ENCODE assay signal across 1 cellular context in the genomic region with DNA sequence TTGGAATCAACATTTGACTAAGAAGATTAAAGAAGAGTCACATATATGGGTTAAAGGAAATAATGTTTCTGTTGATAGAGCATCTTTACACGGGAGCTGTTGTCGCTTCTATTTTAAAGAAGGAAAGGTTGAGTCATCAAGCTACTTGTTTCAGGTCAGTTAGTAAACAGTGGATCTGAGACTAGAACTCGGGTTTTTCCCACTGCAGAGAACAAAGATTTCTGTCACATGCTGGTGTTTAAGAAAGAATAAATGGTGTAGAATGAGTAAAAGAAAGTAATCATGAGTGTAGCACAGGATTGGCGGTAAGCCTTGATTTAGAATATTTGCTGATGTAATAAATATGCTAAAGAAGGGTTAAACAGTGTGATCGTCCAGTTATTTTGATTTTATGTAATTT.
TF ChIP-seq lines count a peak whose summit lies in the region.

No MANE protein-coding gene starts in this region.

TF ChIP-seq in GM12878, 131 proteins besides CTCF, POLR2A, EP300 and RAD21 (continued from another document and continues in another):
- TF ChIP-seq EZH2 (IDR thresholded peaks at IDR 0.05; ENCODE audit: borderline replicate concordance, control insufficient read depth, low read depth, low read length) (no peak), MEF2A (IDR thresholded peaks at IDR 0.05; ENCODE audit: insufficient read depth, low read depth, low read length) (0 out of 2 replicates have a peak, but pooled peaks have one; percentile 36), KLF5 (IDR thresholded peaks at IDR 0.05; ENCODE audit: partially characterized antibody) (peak; percentile 31), ATF7 (IDR thresholded peaks at IDR 0.05; ENCODE audit: low read depth) (peak; percentile 92), ESRRA (IDR thresholded peaks at IDR 0.05; ENCODE audit: low read length) (no peak), RB1 (IDR thresholded peaks at IDR 0.05; ENCODE audit: borderline replicate concordance) (no peak), JUND (IDR thresholded peaks at IDR 0.05; ENCODE audit: low read depth, low read length) (peak; percentile 70; the same call in 1 of the 2 replicates), SUZ12 (IDR thresholded peaks at IDR 0.05; ENCODE audit: unreplicated experiment) (no peak), CEBPB (IDR thresholded peaks at IDR 0.05; ENCODE audit: borderline replicate concordance in 1 of 2, low read depth in 2 of 2, low read length in 2 of 2) (no peak), PAX5 (IDR thresholded peaks at IDR 0.05; ENCODE audit: borderline replicate concordance, low read depth, low read length) (no peak), KAT2A (conservative IDR thresholded peaks at IDR 0.05; ENCODE audit: control insufficient read depth, low read depth, low read length) (no peak), TCF7 (IDR thresholded peaks at IDR 0.05; ENCODE audit: borderline replicate concordance) (peak; percentile 88), SIX5 (IDR thresholded peaks at IDR 0.05; ENCODE audit: low read depth, low read length, severe bottlenecking) (no peak), SREBF2 (IDR thresholded peaks at IDR 0.05; ENCODE audit: low read length) (no peak), FOXM1 (IDR thresholded peaks at IDR 0.05; ENCODE audit: low read depth, low read length) (peak; percentile 75; the same call in 1 of the 2 replicates), ZNF24 (IDR thresholded peaks at IDR 0.05) (peak; percentile 79), KDM1A (IDR thresholded peaks at IDR 0.05; ENCODE audit: borderline replicate concordance) (no peak), NR2F1 (conservative IDR thresholded peaks at IDR 0.05) (peak; percentile 63), MTA3 (IDR thresholded peaks at IDR 0.05; ENCODE audit: borderline replicate concordance, low read length) (no peak)
- TF ChIP-seq, protein P1, sequence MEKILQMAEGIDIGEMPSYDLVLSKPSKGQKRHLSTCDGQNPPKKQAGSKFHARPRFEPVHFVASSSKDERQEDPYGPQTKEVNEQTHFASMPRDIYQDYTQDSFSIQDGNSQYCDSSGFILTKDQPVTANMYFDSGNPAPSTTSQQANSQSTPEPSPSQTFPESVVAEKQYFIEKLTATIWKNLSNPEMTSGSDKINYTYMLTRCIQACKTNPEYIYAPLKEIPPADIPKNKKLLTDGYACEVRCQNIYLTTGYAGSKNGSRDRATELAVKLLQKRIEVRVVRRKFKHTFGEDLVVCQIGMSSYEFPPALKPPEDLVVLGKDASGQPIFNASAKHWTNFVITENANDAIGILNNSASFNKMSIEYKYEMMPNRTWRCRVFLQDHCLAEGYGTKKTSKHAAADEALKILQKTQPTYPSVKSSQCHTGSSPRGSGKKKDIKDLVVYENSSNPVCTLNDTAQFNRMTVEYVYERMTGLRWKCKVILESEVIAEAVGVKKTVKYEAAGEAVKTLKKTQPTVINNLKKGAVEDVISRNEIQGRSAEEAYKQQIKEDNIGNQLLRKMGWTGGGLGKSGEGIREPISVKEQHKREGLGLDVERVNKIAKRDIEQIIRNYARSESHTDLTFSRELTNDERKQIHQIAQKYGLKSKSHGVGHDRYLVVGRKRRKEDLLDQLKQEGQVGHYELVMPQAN (conservative IDR thresholded peaks at IDR 0.05): no peak
- TF ChIP-seq, protein P2, sequence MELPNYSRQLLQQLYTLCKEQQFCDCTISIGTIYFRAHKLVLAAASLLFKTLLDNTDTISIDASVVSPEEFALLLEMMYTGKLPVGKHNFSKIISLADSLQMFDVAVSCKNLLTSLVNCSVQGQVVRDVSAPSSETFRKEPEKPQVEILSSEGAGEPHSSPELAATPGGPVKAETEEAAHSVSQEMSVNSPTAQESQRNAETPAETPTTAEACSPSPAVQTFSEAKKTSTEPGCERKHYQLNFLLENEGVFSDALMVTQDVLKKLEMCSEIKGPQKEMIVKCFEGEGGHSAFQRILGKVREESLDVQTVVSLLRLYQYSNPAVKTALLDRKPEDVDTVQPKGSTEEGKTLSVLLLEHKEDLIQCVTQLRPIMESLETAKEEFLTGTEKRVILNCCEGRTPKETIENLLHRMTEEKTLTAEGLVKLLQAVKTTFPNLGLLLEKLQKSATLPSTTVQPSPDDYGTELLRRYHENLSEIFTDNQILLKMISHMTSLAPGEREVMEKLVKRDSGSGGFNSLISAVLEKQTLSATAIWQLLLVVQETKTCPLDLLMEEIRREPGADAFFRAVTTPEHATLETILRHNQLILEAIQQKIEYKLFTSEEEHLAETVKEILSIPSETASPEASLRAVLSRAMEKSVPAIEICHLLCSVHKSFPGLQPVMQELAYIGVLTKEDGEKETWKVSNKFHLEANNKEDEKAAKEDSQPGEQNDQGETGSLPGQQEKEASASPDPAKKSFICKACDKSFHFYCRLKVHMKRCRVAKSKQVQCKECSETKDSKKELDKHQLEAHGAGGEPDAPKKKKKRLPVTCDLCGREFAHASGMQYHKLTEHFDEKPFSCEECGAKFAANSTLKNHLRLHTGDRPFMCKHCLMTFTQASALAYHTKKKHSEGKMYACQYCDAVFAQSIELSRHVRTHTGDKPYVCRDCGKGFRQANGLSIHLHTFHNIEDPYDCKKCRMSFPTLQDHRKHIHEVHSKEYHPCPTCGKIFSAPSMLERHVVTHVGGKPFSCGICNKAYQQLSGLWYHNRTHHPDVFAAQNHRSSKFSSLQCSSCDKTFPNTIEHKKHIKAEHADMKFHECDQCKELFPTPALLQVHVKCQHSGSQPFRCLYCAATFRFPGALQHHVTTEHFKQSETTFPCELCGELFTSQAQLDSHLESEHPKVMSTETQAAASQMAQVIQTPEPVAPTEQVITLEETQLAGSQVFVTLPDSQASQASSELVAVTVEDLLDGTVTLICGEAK (IDR thresholded peaks at IDR 0.05; ENCODE audit: borderline replicate concordance): no peak; the same call in 1 of the 2 replicates
- TF ChIP-seq, protein P3, sequence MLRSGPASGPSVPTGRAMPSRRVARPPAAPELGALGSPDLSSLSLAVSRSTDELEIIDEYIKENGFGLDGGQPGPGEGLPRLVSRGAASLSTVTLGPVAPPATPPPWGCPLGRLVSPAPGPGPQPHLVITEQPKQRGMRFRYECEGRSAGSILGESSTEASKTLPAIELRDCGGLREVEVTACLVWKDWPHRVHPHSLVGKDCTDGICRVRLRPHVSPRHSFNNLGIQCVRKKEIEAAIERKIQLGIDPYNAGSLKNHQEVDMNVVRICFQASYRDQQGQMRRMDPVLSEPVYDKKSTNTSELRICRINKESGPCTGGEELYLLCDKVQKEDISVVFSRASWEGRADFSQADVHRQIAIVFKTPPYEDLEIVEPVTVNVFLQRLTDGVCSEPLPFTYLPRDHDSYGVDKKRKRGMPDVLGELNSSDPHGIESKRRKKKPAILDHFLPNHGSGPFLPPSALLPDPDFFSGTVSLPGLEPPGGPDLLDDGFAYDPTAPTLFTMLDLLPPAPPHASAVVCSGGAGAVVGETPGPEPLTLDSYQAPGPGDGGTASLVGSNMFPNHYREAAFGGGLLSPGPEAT (IDR thresholded peaks at IDR 0.05; ENCODE audit: low read depth): peak; percentile 91
- TF ChIP-seq, protein P4, sequence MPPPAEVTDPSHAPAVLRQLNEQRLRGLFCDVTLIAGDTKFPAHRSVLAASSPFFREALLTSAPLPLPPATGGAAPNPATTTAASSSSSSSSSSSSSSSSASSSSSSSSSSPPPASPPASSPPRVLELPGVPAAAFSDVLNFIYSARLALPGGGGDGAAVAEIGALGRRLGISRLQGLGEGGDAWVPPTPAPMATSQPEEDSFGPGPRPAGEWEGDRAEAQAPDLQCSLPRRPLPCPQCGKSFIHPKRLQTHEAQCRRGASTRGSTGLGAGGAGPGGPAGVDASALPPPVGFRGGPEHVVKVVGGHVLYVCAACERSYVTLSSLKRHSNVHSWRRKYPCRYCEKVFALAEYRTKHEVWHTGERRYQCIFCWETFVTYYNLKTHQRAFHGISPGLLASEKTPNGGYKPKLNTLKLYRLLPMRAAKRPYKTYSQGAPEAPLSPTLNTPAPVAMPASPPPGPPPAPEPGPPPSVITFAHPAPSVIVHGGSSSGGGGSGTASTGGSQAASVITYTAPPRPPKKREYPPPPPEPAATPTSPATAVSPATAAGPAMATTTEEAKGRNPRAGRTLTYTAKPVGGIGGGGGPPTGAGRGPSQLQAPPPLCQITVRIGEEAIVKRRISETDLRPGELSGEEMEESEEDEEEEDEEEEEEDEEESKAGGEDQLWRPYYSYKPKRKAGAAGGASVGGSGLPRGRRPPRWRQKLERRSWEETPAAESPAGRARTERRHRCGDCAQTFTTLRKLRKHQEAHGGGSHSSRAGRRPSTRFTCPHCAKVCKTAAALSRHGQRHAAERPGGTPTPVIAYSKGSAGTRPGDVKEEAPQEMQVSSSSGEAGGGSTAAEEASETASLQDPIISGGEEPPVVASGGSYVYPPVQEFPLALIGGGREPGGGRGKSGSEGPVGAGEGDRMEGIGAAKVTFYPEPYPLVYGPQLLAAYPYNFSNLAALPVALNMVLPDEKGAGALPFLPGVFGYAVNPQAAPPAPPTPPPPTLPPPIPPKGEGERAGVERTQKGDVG (CRISPR knock-in tag; IDR thresholded peaks at IDR 0.05): no peak
- TF ChIP-seq, protein P5, sequence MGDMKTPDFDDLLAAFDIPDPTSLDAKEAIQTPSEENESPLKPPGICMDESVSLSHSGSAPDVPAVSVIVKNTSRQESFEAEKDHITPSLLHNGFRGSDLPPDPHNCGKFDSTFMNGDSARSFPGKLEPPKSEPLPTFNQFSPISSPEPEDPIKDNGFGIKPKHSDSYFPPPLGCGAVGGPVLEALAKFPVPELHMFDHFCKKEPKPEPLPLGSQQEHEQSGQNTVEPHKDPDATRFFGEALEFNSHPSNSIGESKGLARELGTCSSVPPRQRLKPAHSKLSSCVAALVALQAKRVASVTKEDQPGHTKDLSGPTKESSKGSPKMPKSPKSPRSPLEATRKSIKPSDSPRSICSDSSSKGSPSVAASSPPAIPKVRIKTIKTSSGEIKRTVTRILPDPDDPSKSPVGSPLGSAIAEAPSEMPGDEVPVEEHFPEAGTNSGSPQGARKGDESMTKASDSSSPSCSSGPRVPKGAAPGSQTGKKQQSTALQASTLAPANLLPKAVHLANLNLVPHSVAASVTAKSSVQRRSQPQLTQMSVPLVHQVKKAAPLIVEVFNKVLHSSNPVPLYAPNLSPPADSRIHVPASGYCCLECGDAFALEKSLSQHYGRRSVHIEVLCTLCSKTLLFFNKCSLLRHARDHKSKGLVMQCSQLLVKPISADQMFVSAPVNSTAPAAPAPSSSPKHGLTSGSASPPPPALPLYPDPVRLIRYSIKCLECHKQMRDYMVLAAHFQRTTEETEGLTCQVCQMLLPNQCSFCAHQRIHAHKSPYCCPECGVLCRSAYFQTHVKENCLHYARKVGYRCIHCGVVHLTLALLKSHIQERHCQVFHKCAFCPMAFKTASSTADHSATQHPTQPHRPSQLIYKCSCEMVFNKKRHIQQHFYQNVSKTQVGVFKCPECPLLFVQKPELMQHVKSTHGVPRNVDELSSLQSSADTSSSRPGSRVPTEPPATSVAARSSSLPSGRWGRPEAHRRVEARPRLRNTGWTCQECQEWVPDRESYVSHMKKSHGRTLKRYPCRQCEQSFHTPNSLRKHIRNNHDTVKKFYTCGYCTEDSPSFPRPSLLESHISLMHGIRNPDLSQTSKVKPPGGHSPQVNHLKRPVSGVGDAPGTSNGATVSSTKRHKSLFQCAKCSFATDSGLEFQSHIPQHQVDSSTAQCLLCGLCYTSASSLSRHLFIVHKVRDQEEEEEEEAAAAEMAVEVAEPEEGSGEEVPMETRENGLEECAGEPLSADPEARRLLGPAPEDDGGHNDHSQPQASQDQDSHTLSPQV (IDR thresholded peaks at IDR 0.05): no peak
- TF ChIP-seq, protein P6, sequence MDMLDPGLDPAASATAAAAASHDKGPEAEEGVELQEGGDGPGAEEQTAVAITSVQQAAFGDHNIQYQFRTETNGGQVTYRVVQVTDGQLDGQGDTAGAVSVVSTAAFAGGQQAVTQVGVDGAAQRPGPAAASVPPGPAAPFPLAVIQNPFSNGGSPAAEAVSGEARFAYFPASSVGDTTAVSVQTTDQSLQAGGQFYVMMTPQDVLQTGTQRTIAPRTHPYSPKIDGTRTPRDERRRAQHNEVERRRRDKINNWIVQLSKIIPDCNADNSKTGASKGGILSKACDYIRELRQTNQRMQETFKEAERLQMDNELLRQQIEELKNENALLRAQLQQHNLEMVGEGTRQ (IDR thresholded peaks at IDR 0.05; ENCODE audit: borderline replicate concordance, low read depth, low read length): peak; percentile 51; the same call in 1 of the 2 replicates
- TF ChIP-seq, protein P7, sequence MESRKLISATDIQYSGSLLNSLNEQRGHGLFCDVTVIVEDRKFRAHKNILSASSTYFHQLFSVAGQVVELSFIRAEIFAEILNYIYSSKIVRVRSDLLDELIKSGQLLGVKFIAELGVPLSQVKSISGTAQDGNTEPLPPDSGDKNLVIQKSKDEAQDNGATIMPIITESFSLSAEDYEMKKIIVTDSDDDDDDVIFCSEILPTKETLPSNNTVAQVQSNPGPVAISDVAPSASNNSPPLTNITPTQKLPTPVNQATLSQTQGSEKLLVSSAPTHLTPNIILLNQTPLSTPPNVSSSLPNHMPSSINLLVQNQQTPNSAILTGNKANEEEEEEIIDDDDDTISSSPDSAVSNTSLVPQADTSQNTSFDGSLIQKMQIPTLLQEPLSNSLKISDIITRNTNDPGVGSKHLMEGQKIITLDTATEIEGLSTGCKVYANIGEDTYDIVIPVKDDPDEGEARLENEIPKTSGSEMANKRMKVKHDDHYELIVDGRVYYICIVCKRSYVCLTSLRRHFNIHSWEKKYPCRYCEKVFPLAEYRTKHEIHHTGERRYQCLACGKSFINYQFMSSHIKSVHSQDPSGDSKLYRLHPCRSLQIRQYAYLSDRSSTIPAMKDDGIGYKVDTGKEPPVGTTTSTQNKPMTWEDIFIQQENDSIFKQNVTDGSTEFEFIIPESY (IDR thresholded peaks at IDR 0.05): no peak
- TF ChIP-seq, protein P8, sequence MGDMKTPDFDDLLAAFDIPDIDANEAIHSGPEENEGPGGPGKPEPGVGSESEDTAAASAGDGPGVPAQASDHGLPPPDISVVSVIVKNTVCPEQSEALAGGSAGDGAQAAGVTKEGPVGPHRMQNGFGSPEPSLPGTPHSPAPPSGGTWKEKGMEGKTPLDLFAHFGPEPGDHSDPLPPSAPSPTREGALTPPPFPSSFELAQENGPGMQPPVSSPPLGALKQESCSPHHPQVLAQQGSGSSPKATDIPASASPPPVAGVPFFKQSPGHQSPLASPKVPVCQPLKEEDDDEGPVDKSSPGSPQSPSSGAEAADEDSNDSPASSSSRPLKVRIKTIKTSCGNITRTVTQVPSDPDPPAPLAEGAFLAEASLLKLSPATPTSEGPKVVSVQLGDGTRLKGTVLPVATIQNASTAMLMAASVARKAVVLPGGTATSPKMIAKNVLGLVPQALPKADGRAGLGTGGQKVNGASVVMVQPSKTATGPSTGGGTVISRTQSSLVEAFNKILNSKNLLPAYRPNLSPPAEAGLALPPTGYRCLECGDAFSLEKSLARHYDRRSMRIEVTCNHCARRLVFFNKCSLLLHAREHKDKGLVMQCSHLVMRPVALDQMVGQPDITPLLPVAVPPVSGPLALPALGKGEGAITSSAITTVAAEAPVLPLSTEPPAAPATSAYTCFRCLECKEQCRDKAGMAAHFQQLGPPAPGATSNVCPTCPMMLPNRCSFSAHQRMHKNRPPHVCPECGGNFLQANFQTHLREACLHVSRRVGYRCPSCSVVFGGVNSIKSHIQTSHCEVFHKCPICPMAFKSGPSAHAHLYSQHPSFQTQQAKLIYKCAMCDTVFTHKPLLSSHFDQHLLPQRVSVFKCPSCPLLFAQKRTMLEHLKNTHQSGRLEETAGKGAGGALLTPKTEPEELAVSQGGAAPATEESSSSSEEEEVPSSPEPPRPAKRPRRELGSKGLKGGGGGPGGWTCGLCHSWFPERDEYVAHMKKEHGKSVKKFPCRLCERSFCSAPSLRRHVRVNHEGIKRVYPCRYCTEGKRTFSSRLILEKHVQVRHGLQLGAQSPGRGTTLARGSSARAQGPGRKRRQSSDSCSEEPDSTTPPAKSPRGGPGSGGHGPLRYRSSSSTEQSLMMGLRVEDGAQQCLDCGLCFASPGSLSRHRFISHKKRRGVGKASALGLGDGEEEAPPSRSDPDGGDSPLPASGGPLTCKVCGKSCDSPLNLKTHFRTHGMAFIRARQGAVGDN (IDR thresholded peaks at IDR 0.05): no peak
